ENCODE assay signal across 17 cellular contexts in genomic region chr11:74185285-74185684, GRCh38.
"Had no signal": no experiment of that assay in that cellular context is flagged by ENCODE, and none has a peak within 500 bp of the region (broad histone marks: within the 10 kb centered on the region; RNA-seq: fewer than 3 reads in every experiment).

No MANE protein-coding gene starts in this region.

- FAIRE-seq: islet of Langerhans had no signal

- H3K4me1 ChIP-seq: foreskin keratinocyte, sigmoid colon had no signal

- H3K27ac ChIP-seq: coronary artery, foreskin keratinocyte, sigmoid colon, skin epidermis, stomach, thoracic aorta, transverse colon had no signal

- DNase-seq: effector CD4-positive, alpha-beta T cell; head of caudate nucleus; hypothalamus; kidney glomerular epithelial cell; naive thymus-derived CD4-positive, alpha-beta T cell; nephron progenitor cell; sigmoid colon; stimulated activated CD4-positive, alpha-beta T cell treated with anti-CD3 and anti-CD28 coated beads, Interleukin-12 subunit alpha, Interleukin-12 subunit beta, amount 100 ng/mL, for 4 hours; stimulated activated naive CD4-positive, alpha-beta T cell; stomach; substantia nigra; transverse colon had no signal

- H3K9me3 ChIP-seq: sigmoid colon, stomach, thoracic aorta, transverse colon had no signal

- H3K4me3 ChIP-seq: coronary artery, sigmoid colon, skin epidermis, stomach, thoracic aorta, transverse colon had no signal

- H3K36me3 ChIP-seq: thoracic aorta, transverse colon had no signal

- ATAC-seq: foreskin keratinocyte; naive thymus-derived CD4-positive, alpha-beta T cell had no signal

- H3K27me3 ChIP-seq: foreskin keratinocyte, sigmoid colon, stomach, transverse colon had no signal
